13 cellular contexts compared by ENCODE assay signal in the genomic region with DNA sequence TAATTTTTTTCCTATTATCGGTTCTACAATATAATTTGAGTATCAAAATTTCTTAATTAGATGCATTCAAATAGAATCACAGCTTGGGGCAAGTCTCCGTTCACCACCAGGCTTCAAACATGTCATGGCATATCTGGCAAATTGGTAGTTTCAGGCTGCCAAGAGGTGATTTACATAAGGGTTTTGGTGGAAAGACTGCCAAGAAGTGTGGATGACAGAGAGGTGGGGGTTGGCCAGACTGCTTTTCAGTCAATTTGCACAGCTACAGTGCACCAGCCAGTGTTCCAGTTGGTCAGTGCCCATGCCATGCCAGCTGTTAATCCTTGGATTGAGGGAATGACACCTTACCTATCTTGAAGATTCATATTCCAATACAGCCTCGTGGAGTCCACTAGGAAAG. TPM values are rescaled to one million over a fixed set of nuclear protein-coding genes. Genes with fewer than 3 reads are reported as not detected.
A peak's percentile ranks its signal among the peaks of the same experiment; 100 is the strongest.
DNase-seq lines count a peak whose midpoint lies in the region; TF ChIP-seq lines count a peak whose summit lies in the region.
"Had no signal": no experiment of that assay in that cellular context is flagged by ENCODE, and none has a peak within 500 bp of the region (broad histone marks: within the 10 kb centered on the region; RNA-seq: fewer than 3 reads in every experiment).

No MANE protein-coding gene starts in this region.

- no peak overlapping the region for H2AFZ ChIP-seq in mammary epithelial cell (ENCODE audit: low read depth, low read length)

- intact Hi-C loops in mammary epithelial cell (cut with micrococcal nuclease) (no loop called here), Calu3 (cut with micrococcal nuclease; ENCODE audit: unreplicated experiment) (no loop called here)

- H3K27me3 Mint-ChIP-seq in Calu3 (ENCODE audit: unreplicated experiment) (no peaks in the 10 kb centered on the region), nephron progenitor cell (ENCODE audit: low read depth, poor library complexity) (no peaks in the 10 kb centered on the region)
- H3K27me3 Mint-ChIP-seq: activated naive CD4-positive, alpha-beta T cell treated with anti-CD3 and anti-CD28 coated beads, Interleukin-2, amount 50 U/mL, for 24 hours had no signal

- dilution Hi-C loops in mammary epithelial cell (cut with HindIII; ENCODE audit: low sequenced_read_pairs), result no loop called here

- peaks cover 46% of the 10 kb centered on the region for H3K79me2 ChIP-seq in mammary epithelial cell (ENCODE audit: insufficient read depth, low read length)

- H3K27ac Mint-ChIP-seq in Calu3 (ENCODE audit: unreplicated experiment), result no peak overlapping the region
- no peak overlapping the region for H3K27ac Mint-ChIP-seq in nephron progenitor cell
- H3K27ac Mint-ChIP-seq: activated naive CD4-positive, alpha-beta T cell treated with anti-CD3 and anti-CD28 coated beads, Interleukin-2, amount 50 U/mL, for 24 hours had no signal

- H3K27me3 ChIP-seq in mammary epithelial cell (ENCODE audit: insufficient read depth, low read length), result no peaks in the 10 kb centered on the region
- H3K27me3 ChIP-seq: BLaER1 had no signal

- H3K4me3 ChIP-seq in GM12865 (ENCODE audit: low read depth, low read length) (peak overlapping the region; percentile 36), mammary epithelial cell (replicated peaks in 1 of 3; ENCODE audit: insufficient read depth in 1 of 3, low read depth in 2 of 3, low read length in 3 of 3) (peak overlapping the region in 1 of 3 experiments; percentile 8), coronary artery (no peak overlapping the region)
- H3K4me3 ChIP-seq: BLaER1 had no signal

- H3K36me3 Mint-ChIP-seq in Calu3 (ENCODE audit: insufficient read depth, unreplicated experiment) (peaks cover 19% of the 10 kb centered on the region), nephron progenitor cell (ENCODE audit: low read depth) (peaks cover 75% of the 10 kb centered on the region)

- H3K4me3 Mint-ChIP-seq in Calu3 (ENCODE audit: low read depth, unreplicated experiment) (no peak overlapping the region), nephron progenitor cell (no peak overlapping the region)
- H3K4me3 Mint-ChIP-seq: activated naive CD4-positive, alpha-beta T cell treated with anti-CD3 and anti-CD28 coated beads, Interleukin-2, amount 50 U/mL, for 24 hours had no signal

- peaks cover 39% of the 10 kb centered on the region for H3K4me1 ChIP-seq in mammary epithelial cell (ENCODE audit: insufficient read depth, low read length)

- H3K4me2 ChIP-seq in mammary epithelial cell (ENCODE audit: insufficient read depth, low read depth, low read length), result peak overlapping the region; percentile 80
- H3K4me2 ChIP-seq: BLaER1 had no signal

- H4K20me1 ChIP-seq in mammary epithelial cell (ENCODE audit: insufficient read depth, low read length), result no peaks in the 10 kb centered on the region
- H4K20me1 ChIP-seq: BLaER1 had no signal

- no peaks in the 10 kb centered on the region for H3K9me3 ChIP-seq in mammary epithelial cell (replicated peaks; ENCODE audit: insufficient read depth, low read length)
- H3K9me3 ChIP-seq: BLaER1 had no signal

- 0% methylated on average over 3 of the region's 3 CpGs for whole genome bisulfite sequencing in mammary epithelial cell (ENCODE audit: low coverage, missing lambda C conversion rate)

- peak overlapping the region; percentile 4 for H3K9ac ChIP-seq in mammary epithelial cell (ENCODE audit: insufficient read depth, low read length)
- H3K9ac ChIP-seq: BLaER1 had no signal

- BruUV-seq in mammary epithelial cell (replicated peaks; lab: Mats Ljungman, UMichigan) (no TSS peak), Calu3 (replicated peaks; lab: Mats Ljungman, UMichigan) (no TSS peak)

- peak; percentile 59 for DNase-seq in GM12865 (ENCODE audit: low read depth)
- peak; percentile 79 for DNase-seq in NCI-H1694 (lab: John Stamatoyannopoulos, UW)
- peak; percentile 91 for DNase-seq in mammary epithelial cell
- DNase-seq in midbrain (lab: John Stamatoyannopoulos, UW), result peak; percentile 13
- no peak for DNase-seq in Calu3
- no peak for DNase-seq in AML-193 (lab: John Stamatoyannopoulos, UW)
- no peak for DNase-seq in coronary artery (ENCODE audit: low spot score)
- no peak for DNase-seq in nephron progenitor cell
- DNase-seq: central memory CD4-positive, alpha-beta T cell; stimulated activated naive CD8-positive, alpha-beta T cell treated with anti-CD3 and anti-CD28 coated beads, Interleukin-15, Interleukin-2, amounts not matched to agents 100 U/mL and 50 U/mL, for 24 hours had no signal

- H3K27ac ChIP-seq in mammary epithelial cell (ENCODE audit: insufficient read depth, low read depth, low read length), result peak overlapping the region; percentile 96
- H3K27ac ChIP-seq in coronary artery, result no peak overlapping the region
- H3K27ac ChIP-seq: BLaER1, VCaP had no signal

- H3K9me3 Mint-ChIP-seq in Calu3 (ENCODE audit: low read depth, unreplicated experiment) (no peaks in the 10 kb centered on the region), nephron progenitor cell (no peaks in the 10 kb centered on the region)
- H3K9me3 Mint-ChIP-seq: activated naive CD4-positive, alpha-beta T cell treated with anti-CD3 and anti-CD28 coated beads, Interleukin-2, amount 50 U/mL, for 24 hours had no signal

- TF ChIP-seq CTCF in GM12865 (IDR thresholded peaks at IDR 0.05; ENCODE audit: insufficient read depth, low read depth, low read length, missing control alignments) (no peak), mammary epithelial cell (conservative IDR thresholded peaks at IDR 0.05 in 1 of 2, IDR thresholded peaks at IDR 0.05 in 1 of 2; ENCODE audit: extremely low read depth in 1 of 2, insufficient read depth in 1 of 2, low read depth in 1 of 2, low read length in 2 of 2) (no peak), Calu3 (IDR thresholded peaks at IDR 0.05; ENCODE audit: unreplicated experiment) (no peak), coronary artery (IDR thresholded peaks at IDR 0.05) (no peak), nephron progenitor cell (IDR thresholded peaks at IDR 0.05) (no peak)

- H3K36me3 ChIP-seq in mammary epithelial cell (ENCODE audit: insufficient read depth, low read length), result no peaks in the 10 kb centered on the region
- H3K36me3 ChIP-seq: BLaER1 had no signal

- CTCF ChIA-PET in mammary epithelial cell (lab: Charles Lee; ENCODE audit: low non-redundant PET) (interaction anchor here (0.7 kb wide), 1 partner anchor 70 kb away, joined by 6 read pairs; no protein-coding TSS in a partner anchor), Calu3 (lab: Charles Lee) (no interaction called here)

- in situ Hi-C loops in mammary epithelial cell (cut with MboI; ENCODE audit: low sequenced_read_pairs in 2 of 2), result no loop called here

- H3K4me1 Mint-ChIP-seq in Calu3 (ENCODE audit: low read depth, unreplicated experiment), result peaks cover 10% of the 10 kb centered on the region
- peaks cover 20% of the 10 kb centered on the region for H3K4me1 Mint-ChIP-seq in nephron progenitor cell

RNA-seq across cellular contexts. Expression of a gene that starts 8.4 kb away (rescaled TPM):
- total RNA-seq in mammary epithelial cell, result 10 to 100 TPM; 95.8 to 96.4 TPM
- 48.8 TPM for polyA plus RNA-seq in mammary epithelial cell
- 154 TPM for polyA minus RNA-seq in mammary epithelial cell
- 45.4 and 48.6 TPM in 2 replicates for total RNA-seq in Calu3 (2022)

Comparison
In these comparisons a context has a peak if more than half of its experiments do, and no peak if none do; other contexts are left out.
1. DNase-seq: peak in GM12865 (single experiment), NCI-H1694 (single experiment), mammary epithelial cell (single experiment) and midbrain (single experiment); none in Calu3 (single experiment), AML-193 (0 of 2), coronary artery (single experiment) and nephron progenitor cell (single experiment).